9 cellular contexts compared by ENCODE assay signal in genomic region chr22:27420817-27421361, GRCh38.
DNase-seq lines count a peak whose midpoint lies in the region; ATAC-seq and TF ChIP-seq lines count a peak whose summit lies in the region.
"Had no signal": no experiment of that assay in that cellular context is flagged by ENCODE, and none has a peak within 500 bp of the region (broad histone marks: within the 10 kb centered on the region; RNA-seq: fewer than 3 reads in every experiment).

No MANE protein-coding gene starts in this region.

- H3K4me3 Mint-ChIP-seq in nephron (peak overlapping the region in 2 of 3 experiments; percentile 41 to 49), glutamatergic neuron (ENCODE audit: unreplicated experiment) (no peak overlapping the region)
- H3K4me3 Mint-ChIP-seq: CD4-positive, alpha-beta memory T cell had no signal

- peak; percentile 34 for DNase-seq in NCI-H460 (ENCODE audit: extremely low read depth, low read depth)
- peak; percentile 93 to 98 for DNase-seq in fibroblast of lung (ENCODE audit: low read depth in 2 of 2)
- no peak for DNase-seq in activated T-cell treated with anti-CD3 and anti-CD28 coated beads, Interleukin-2, amount 50 U/mL, for 48 hours
- no peak for DNase-seq in glutamatergic neuron
- DNase-seq: CD4-positive, alpha-beta memory T cell had no signal

- H3K9me3 ChIP-seq in fibroblast of lung (ENCODE audit: control insufficient read depth, insufficient read depth, low read depth, low read length): no peaks in the 10 kb centered on the region

- no peak overlapping the region for H3K9ac ChIP-seq in fibroblast of lung (ENCODE audit: insufficient read depth, low read length)

- H3K27ac Mint-ChIP-seq in nephron (peak overlapping the region; percentile 94 to 97 (median 97)), glutamatergic neuron (ENCODE audit: unreplicated experiment) (no peak overlapping the region)

- H3K4me2 ChIP-seq in fibroblast of lung (ENCODE audit: extremely low read depth, insufficient read depth, low read length): peak overlapping the region; percentile 84

- H3K79me2 ChIP-seq in ACC112 (ENCODE audit: control insufficient read depth, insufficient read depth, low read length, unreplicated experiment): no peaks in the 10 kb centered on the region
- H3K79me2 ChIP-seq in fibroblast of lung (ENCODE audit: control insufficient read depth, insufficient read depth, low read length): no peaks in the 10 kb centered on the region

- H3K4me1 ChIP-seq in ACC112 (ENCODE audit: control insufficient read depth, insufficient read depth, low read length, unreplicated experiment): peaks cover 28% of the 10 kb centered on the region
- H3K4me1 ChIP-seq in fibroblast of lung (ENCODE audit: control insufficient read depth, extremely low read depth, insufficient read depth, low read length): peaks cover 13% of the 10 kb centered on the region

- H3K36me3 Mint-ChIP-seq in nephron (ENCODE audit: low read depth): no peaks in the 10 kb centered on the region
- H3K36me3 Mint-ChIP-seq in glutamatergic neuron (ENCODE audit: unreplicated experiment): no peaks in the 10 kb centered on the region
- H3K36me3 Mint-ChIP-seq: CD4-positive, alpha-beta memory T cell had no signal

- no peaks in the 10 kb centered on the region for H3K36me3 ChIP-seq in ACC112 (ENCODE audit: insufficient read depth, low read length)
- no peaks in the 10 kb centered on the region for H3K36me3 ChIP-seq in fibroblast of lung (ENCODE audit: control insufficient read depth, insufficient read depth, low read length)

- H2AFZ ChIP-seq in ACC112 (ENCODE audit: low read length, unreplicated experiment): peak overlapping the region; percentile 17
- H2AFZ ChIP-seq in fibroblast of lung (ENCODE audit: low read length): peak overlapping the region; percentile 10

- H3K4me3 ChIP-seq in ACC112 (ENCODE audit: low read depth, low read length): peak overlapping the region; percentile 66
- peak overlapping the region in 3 of 4 experiments; percentile 7 to 32 (median 11) for H3K4me3 ChIP-seq in fibroblast of lung (replicated peaks in 1 of 4; ENCODE audit: control extremely low read depth in 1 of 4, insufficient read depth in 1 of 4, low read depth in 3 of 4, low read length in 4 of 4)

- peaks cover 19% of the 10 kb centered on the region for H3K27me3 Mint-ChIP-seq in nephron (ENCODE audit: low read depth)
- H3K27me3 Mint-ChIP-seq in glutamatergic neuron (ENCODE audit: unreplicated experiment): peaks cover 11% of the 10 kb centered on the region

- no peak for TF ChIP-seq CTCF in fibroblast of lung (conservative IDR thresholded peaks at IDR 0.05 in 1 of 2, IDR thresholded peaks at IDR 0.05 in 1 of 2; ENCODE audit: low read depth in 1 of 2, low read length in 2 of 2)
- TF ChIP-seq CTCF in nephron (IDR thresholded peaks at IDR 0.05; ENCODE audit: unreplicated experiment in 3 of 3): no peak
- TF ChIP-seq CTCF in glutamatergic neuron (IDR thresholded peaks at IDR 0.05; ENCODE audit: partially characterized antibody, unreplicated experiment): no peak

- H3K27ac ChIP-seq in ACC112 (ENCODE audit: low read depth, low read length) (peak overlapping the region; percentile 36; the same call in 1 of the 2 replicates), fibroblast of lung (ENCODE audit: insufficient read depth, low read length) (peak overlapping the region; percentile 23)

- H3K4me1 Mint-ChIP-seq in nephron (peaks cover 48% of the 10 kb centered on the region), glutamatergic neuron (ENCODE audit: low read depth, unreplicated experiment) (no peaks in the 10 kb centered on the region)

- H3K27me3 ChIP-seq in ACC112 (ENCODE audit: insufficient read depth, low read length) (no peaks in the 10 kb centered on the region), fibroblast of lung (ENCODE audit: control insufficient read depth, insufficient read depth, low read length) (peaks cover 2% of the 10 kb centered on the region)

- H4K20me1 ChIP-seq in fibroblast of lung (ENCODE audit: control insufficient read depth, extremely low read depth, insufficient read depth, low read length): no peaks in the 10 kb centered on the region

- no peak for ATAC-seq in GM18517 (IDR thresholded peaks at IDR 0.05; ENCODE audit: unreplicated experiment)
- ATAC-seq in HG02840 (IDR thresholded peaks at IDR 0.05; ENCODE audit: low FRiP score, unreplicated experiment): no peak

- H3K9me3 Mint-ChIP-seq in nephron (peaks cover 3% of the 10 kb centered on the region), glutamatergic neuron (ENCODE audit: unreplicated experiment) (peaks cover 3% of the 10 kb centered on the region)

Comparison
In these comparisons a context has a peak if more than half of its experiments do, and no peak if none do; other contexts are left out.
1. DNase-seq: peak in NCI-H460 (single experiment) and fibroblast of lung (2 of 2); none in activated T-cell treated with anti-CD3 and anti-CD28 coated beads, Interleukin-2, amount 50 U/mL, for 48 hours (0 of 2) and glutamatergic neuron (single experiment).